19 cellular contexts compared by ENCODE assay signal in the genomic region with DNA sequence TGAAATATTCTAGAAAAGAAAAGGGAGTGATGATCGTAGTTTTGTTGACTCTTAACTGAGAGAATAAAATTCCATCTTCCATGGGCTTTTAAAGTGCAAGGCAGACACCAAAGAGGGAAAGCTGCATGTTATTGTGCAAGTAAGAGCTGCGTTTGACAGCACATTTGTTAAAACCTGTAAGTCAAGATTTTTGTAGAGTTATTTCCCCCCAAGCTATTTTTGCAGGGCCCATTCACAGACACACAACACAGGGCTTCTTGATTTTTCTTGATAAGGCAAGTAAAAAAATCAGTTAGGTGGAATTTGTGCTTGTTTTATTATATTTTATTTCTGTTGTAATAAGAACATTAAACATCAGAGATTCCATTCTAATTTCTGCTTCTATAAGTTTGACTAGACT. TPM values are rescaled to one million over a fixed set of nuclear protein-coding genes. Genes with fewer than 3 reads are reported as not detected.
"Had no signal": no experiment of that assay in that cellular context is flagged by ENCODE, and none has a peak within 500 bp of the region (broad histone marks: within the 10 kb centered on the region; RNA-seq: fewer than 3 reads in every experiment).

No MANE protein-coding gene starts in this region.

- DNase-seq: activated B cell treated with CpG ODN at 0.5 μM for 24 hours; activated CD4-positive, alpha-beta memory T cell treated with anti-CD3 and anti-CD28 coated beads for 36 hours; activated CD4-positive, alpha-beta T cell treated with anti-CD3 and anti-CD28 coated beads for 4 hours; activated CD8-positive, alpha-beta memory T cell treated with anti-CD3 and anti-CD28 coated beads, Interleukin-2, amount 10 ng/mL, durations not matched to agents 7 days and 5 days; effector memory CD8-positive, alpha-beta T cell; foreskin fibroblast; glutamatergic neuron; hypothalamus; kidney glomerular epithelial cell; left ventricle myocardium superior; naive thymus-derived CD4-positive, alpha-beta T cell; right lobe of liver; small intestine; stimulated activated CD4-positive, alpha-beta T cell treated with anti-CD3 and anti-CD28 coated beads, Interleukin-4, amount 100 ng/mL, for 1 hour; stomach; T-cell; upper lobe of left lung had no signal

- H3K4me2 ChIP-seq: neural progenitor cell had no signal

- H3K4me3 ChIP-seq: cardiac muscle cell, neural progenitor cell, right lobe of liver, stomach, upper lobe of left lung had no signal

- H2AFZ ChIP-seq: neural progenitor cell had no signal

- H3K9me3 ChIP-seq: right lobe of liver, stomach, upper lobe of left lung had no signal

- ATAC-seq: activated CD8-positive, alpha-beta memory T cell treated with anti-CD3 and anti-CD28 coated beads, Interleukin-2, amount 10 ng/mL, durations not matched to agents 7 days and 5 days; effector memory CD8-positive, alpha-beta T cell; left ventricle myocardium superior; naive thymus-derived CD4-positive, alpha-beta T cell; right lobe of liver; T-cell had no signal

- H3K9ac ChIP-seq: neural progenitor cell had no signal

- H3K27ac ChIP-seq: cardiac muscle cell, neural progenitor cell, right lobe of liver, stomach, upper lobe of left lung had no signal

- H3K27me3 ChIP-seq: cardiac muscle cell, neural progenitor cell, right lobe of liver, stomach, upper lobe of left lung had no signal

- H3K36me3 ChIP-seq: cardiac muscle cell, neural progenitor cell, right lobe of liver, stomach, upper lobe of left lung had no signal

- H3K4me1 ChIP-seq: neural progenitor cell, right lobe of liver, stomach, upper lobe of left lung had no signal

RNA-seq across cellular contexts. Expression of a gene that starts 13.8 kb away (rescaled TPM):
- total RNA-seq: activated CD4-positive, alpha-beta memory T cell treated with anti-CD3 and anti-CD28 coated beads for 36 hours; activated CD8-positive, alpha-beta memory T cell treated with anti-CD3 and anti-CD28 coated beads, Interleukin-2, amount 10 ng/mL, durations not matched to agents 7 days and 5 days; cardiac muscle cell; naive thymus-derived CD4-positive, alpha-beta T cell had no signal
- polyA plus RNA-seq: naive thymus-derived CD4-positive, alpha-beta T cell had no signal
